In genomic region chr7:127588019-127588696, GRCh38 we compare ENCODE assay signal across 1 cellular context.
A peak's percentile ranks its signal among the peaks of the same experiment; 100 is the strongest.
TF ChIP-seq lines count a peak whose summit lies in the region.

TSS of gene ARF5 (plus strand) at chr7:127588411. CDS start at chr7:127588499, 88 bp downstream.

TF ChIP-seq in HepG2, 621 proteins besides CTCF, POLR2A, EP300 and RAD21 (continued from another document and continues in another):
- TF ChIP-seq, protein P1, sequence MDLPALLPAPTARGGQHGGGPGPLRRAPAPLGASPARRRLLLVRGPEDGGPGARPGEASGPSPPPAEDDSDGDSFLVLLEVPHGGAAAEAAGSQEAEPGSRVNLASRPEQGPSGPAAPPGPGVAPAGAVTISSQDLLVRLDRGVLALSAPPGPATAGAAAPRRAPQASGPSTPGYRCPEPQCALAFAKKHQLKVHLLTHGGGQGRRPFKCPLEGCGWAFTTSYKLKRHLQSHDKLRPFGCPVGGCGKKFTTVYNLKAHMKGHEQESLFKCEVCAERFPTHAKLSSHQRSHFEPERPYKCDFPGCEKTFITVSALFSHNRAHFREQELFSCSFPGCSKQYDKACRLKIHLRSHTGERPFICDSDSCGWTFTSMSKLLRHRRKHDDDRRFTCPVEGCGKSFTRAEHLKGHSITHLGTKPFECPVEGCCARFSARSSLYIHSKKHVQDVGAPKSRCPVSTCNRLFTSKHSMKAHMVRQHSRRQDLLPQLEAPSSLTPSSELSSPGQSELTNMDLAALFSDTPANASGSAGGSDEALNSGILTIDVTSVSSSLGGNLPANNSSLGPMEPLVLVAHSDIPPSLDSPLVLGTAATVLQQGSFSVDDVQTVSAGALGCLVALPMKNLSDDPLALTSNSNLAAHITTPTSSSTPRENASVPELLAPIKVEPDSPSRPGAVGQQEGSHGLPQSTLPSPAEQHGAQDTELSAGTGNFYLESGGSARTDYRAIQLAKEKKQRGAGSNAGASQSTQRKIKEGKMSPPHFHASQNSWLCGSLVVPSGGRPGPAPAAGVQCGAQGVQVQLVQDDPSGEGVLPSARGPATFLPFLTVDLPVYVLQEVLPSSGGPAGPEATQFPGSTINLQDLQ (CRISPR knock-in tag; IDR thresholded peaks at IDR 0.05) = no peak
- peak; percentile 76 for TF ChIP-seq ZFY (CRISPR knock-in tag; IDR thresholded peaks at IDR 0.05)
- TF ChIP-seq CREM (IDR thresholded peaks at IDR 0.05) = no peak
- no peak for TF ChIP-seq CREM (CRISPR knock-in tag; IDR thresholded peaks at IDR 0.05)
- TF ChIP-seq ZNF275 (CRISPR knock-in tag; IDR thresholded peaks at IDR 0.05; ENCODE audit: borderline replicate concordance) = no peak
- no peak for TF ChIP-seq ZNF512 (CRISPR knock-in tag; IDR thresholded peaks at IDR 0.05)
- TF ChIP-seq TEAD3 (CRISPR knock-in tag; optimal IDR thresholded peaks at IDR 0.05; ENCODE audit: borderline replicate concordance) = peak; percentile 35
- TF ChIP-seq ZNF160 (CRISPR knock-in tag; IDR thresholded peaks at IDR 0.05) = 0 out of 2 replicates have a peak, but pooled peaks have one; percentile 77
- TF ChIP-seq ZNF547 (CRISPR knock-in tag; IDR thresholded peaks at IDR 0.05) = no peak
- peak; percentile 11; the same call in 1 of the 2 replicates for TF ChIP-seq PAXIP1 (CRISPR knock-in tag; conservative IDR thresholded peaks at IDR 0.05)
- TF ChIP-seq, protein P2, sequence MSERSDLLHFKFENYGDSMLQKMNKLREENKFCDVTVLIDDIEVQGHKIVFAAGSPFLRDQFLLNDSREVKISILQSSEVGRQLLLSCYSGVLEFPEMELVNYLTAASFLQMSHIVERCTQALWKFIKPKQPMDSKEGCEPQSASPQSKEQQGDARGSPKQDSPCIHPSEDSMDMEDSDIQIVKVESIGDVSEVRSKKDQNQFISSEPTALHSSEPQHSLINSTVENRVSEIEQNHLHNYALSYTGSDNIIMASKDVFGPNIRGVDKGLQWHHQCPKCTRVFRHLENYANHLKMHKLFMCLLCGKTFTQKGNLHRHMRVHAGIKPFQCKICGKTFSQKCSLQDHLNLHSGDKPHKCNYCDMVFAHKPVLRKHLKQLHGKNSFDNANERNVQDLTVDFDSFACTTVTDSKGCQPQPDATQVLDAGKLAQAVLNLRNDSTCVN (CRISPR knock-in tag; IDR thresholded peaks at IDR 0.05; ENCODE audit: borderline replicate concordance) = peak; percentile 44; the same call in 1 of the 2 replicates
- peak; percentile 49; the same call in 1 of the 2 replicates for TF ChIP-seq ZNF432 (CRISPR knock-in tag; IDR thresholded peaks at IDR 0.05; ENCODE audit: borderline replicate concordance)
- TF ChIP-seq, protein P3, sequence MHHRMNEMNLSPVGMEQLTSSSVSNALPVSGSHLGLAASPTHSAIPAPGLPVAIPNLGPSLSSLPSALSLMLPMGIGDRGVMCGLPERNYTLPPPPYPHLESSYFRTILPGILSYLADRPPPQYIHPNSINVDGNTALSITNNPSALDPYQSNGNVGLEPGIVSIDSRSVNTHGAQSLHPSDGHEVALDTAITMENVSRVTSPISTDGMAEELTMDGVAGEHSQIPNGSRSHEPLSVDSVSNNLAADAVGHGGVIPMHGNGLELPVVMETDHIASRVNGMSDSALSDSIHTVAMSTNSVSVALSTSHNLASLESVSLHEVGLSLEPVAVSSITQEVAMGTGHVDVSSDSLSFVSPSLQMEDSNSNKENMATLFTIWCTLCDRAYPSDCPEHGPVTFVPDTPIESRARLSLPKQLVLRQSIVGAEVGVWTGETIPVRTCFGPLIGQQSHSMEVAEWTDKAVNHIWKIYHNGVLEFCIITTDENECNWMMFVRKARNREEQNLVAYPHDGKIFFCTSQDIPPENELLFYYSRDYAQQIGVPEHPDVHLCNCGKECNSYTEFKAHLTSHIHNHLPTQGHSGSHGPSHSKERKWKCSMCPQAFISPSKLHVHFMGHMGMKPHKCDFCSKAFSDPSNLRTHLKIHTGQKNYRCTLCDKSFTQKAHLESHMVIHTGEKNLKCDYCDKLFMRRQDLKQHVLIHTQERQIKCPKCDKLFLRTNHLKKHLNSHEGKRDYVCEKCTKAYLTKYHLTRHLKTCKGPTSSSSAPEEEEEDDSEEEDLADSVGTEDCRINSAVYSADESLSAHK (CRISPR knock-in tag; IDR thresholded peaks at IDR 0.05; ENCODE audit: borderline replicate concordance) = no peak
- TF ChIP-seq, protein P4, sequence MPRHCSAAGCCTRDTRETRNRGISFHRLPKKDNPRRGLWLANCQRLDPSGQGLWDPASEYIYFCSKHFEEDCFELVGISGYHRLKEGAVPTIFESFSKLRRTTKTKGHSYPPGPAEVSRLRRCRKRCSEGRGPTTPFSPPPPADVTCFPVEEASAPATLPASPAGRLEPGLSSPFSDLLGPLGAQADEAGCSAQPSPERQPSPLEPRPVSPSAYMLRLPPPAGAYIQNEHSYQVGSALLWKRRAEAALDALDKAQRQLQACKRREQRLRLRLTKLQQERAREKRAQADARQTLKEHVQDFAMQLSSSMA (CRISPR knock-in tag; IDR thresholded peaks at IDR 0.05) = no peak
- no peak for TF ChIP-seq ZHX2 (IDR thresholded peaks at IDR 0.05; ENCODE audit: low read depth)
- TF ChIP-seq ZHX2 (CRISPR knock-in tag; IDR thresholded peaks at IDR 0.05; ENCODE audit: borderline replicate concordance) = peak; percentile 18; the same call in 1 of the 2 replicates
- peak; percentile 54 for TF ChIP-seq TAF1 (CRISPR knock-in tag; IDR thresholded peaks at IDR 0.05)
- TF ChIP-seq, protein P5, sequence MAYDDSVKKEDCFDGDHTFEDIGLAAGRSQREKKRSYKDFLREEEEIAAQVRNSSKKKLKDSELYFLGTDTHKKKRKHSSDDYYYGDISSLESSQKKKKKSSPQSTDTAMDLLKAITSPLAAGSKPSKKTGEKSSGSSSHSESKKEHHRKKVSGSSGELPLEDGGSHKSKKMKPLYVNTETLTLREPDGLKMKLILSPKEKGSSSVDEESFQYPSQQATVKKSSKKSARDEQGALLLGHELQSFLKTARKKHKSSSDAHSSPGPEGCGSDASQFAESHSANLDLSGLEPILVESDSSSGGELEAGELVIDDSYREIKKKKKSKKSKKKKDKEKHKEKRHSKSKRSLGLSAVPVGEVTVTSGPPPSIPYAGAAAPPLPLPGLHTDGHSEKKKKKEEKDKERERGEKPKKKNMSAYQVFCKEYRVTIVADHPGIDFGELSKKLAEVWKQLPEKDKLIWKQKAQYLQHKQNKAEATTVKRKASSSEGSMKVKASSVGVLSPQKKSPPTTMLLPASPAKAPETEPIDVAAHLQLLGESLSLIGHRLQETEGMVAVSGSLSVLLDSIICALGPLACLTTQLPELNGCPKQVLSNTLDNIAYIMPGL (CRISPR knock-in tag; IDR thresholded peaks at IDR 0.05; ENCODE audit: borderline replicate concordance in 1 of 2, low read depth in 1 of 2) = no peak
- TF ChIP-seq ZNF12 (CRISPR knock-in tag; IDR thresholded peaks at IDR 0.05) = no peak
- TF ChIP-seq CREB1 (IDR thresholded peaks at IDR 0.05) = no peak
- TF ChIP-seq CREB1 (CRISPR knock-in tag; IDR thresholded peaks at IDR 0.05) = no peak
- peak; percentile 70; the same call in 1 of the 2 replicates for TF ChIP-seq ZNF281 (CRISPR knock-in tag; IDR thresholded peaks at IDR 0.05; ENCODE audit: borderline replicate concordance)
